Comparison of ENCODE assay signal across 12 cellular contexts in genomic region chr1:179831852-179832699, GRCh38. TPM values are rescaled to one million over a fixed set of nuclear protein-coding genes. Genes with fewer than 3 reads are reported as not detected.
A peak's percentile ranks its signal among the peaks of the same experiment; 100 is the strongest.
DNase-seq lines count a peak whose midpoint lies in the region; ATAC-seq, FAIRE-seq and TF ChIP-seq lines count a peak whose summit lies in the region.
"Had no signal": no experiment of that assay in that cellular context is flagged by ENCODE, and none has a peak within 500 bp of the region (broad histone marks: within the 10 kb centered on the region; RNA-seq: fewer than 3 reads in every experiment).

No MANE protein-coding gene starts in this region.

- POLR2A ChIA-PET in activated CD4-positive, alpha-beta T cell treated with anti-CD3 and anti-CD28 coated beads, Interleukin-2, amount 10 ng/mL, durations not matched to agents 7 days and 5 days (lab: Charles Lee), result no interaction called here

- H3K9me3 ChIP-seq in thymus (ENCODE audit: control insufficient read depth), result no peaks in the 10 kb centered on the region
- H3K9me3 ChIP-seq: esophagus squamous epithelium had no signal

- peaks cover 21% of the 10 kb centered on the region for H3K4me1 ChIP-seq in thymus (ENCODE audit: control insufficient read depth, insufficient read depth, low read length)
- H3K4me1 ChIP-seq: esophagus squamous epithelium had no signal

- TF ChIP-seq POLR2A in GM12892 (IDR thresholded peaks at IDR 0.05; ENCODE audit: low read depth, low read length), result no peak

- H3K36me3 Mint-ChIP-seq in activated CD4-positive, alpha-beta T cell treated with anti-CD3 and anti-CD28 coated beads, Interleukin-2, amount 10 ng/mL, durations not matched to agents 7 days and 5 days (ENCODE audit: low read depth), result no peaks in the 10 kb centered on the region
- no peaks in the 10 kb centered on the region for H3K36me3 Mint-ChIP-seq in effector memory CD8-positive, alpha-beta T cell (ENCODE audit: insufficient read depth)
- H3K36me3 Mint-ChIP-seq: natural killer cell had no signal

- H3K27me3 ChIP-seq in thymus (ENCODE audit: control insufficient read depth, insufficient read depth), result no peaks in the 10 kb centered on the region
- H3K27me3 ChIP-seq: esophagus squamous epithelium had no signal

- no peak overlapping the region for H3K4me3 ChIP-seq in thymus (ENCODE audit: low read length)
- H3K4me3 ChIP-seq: esophagus squamous epithelium had no signal

- FAIRE-seq in GM12892 (lab: Jason Lieb, UNC), result no peak

- DNase-seq in activated CD4-positive, alpha-beta T cell treated with anti-CD3 and anti-CD28 coated beads, Interleukin-2, amount 10 ng/mL, durations not matched to agents 7 days and 5 days, result peak; percentile 39
- no peak for DNase-seq in activated CD4-positive, alpha-beta T cell treated with anti-CD3 and anti-CD28 coated beads for 4 hours
- DNase-seq in SW480 (ENCODE audit: low spot score) (peak; percentile 67), GM12892 (ENCODE audit: insufficient read length) (no peak), globus pallidus (ENCODE audit: low spot score) (no peak), NCI-H1417 (lab: John Stamatoyannopoulos, UW) (no peak)
- DNase-seq in effector memory CD8-positive, alpha-beta T cell, result no peak
- DNase-seq: esophagus squamous epithelium, KG1, natural killer cell had no signal

- peak overlapping the region; percentile 28 for H3K4me3 Mint-ChIP-seq in activated CD4-positive, alpha-beta T cell treated with anti-CD3 and anti-CD28 coated beads, Interleukin-2, amount 10 ng/mL, durations not matched to agents 7 days and 5 days
- H3K4me3 Mint-ChIP-seq in effector memory CD8-positive, alpha-beta T cell, result no peak overlapping the region
- H3K4me3 Mint-ChIP-seq: brain, natural killer cell had no signal

- no peaks in the 10 kb centered on the region for H3K36me3 ChIP-seq in thymus (ENCODE audit: control insufficient read depth, insufficient read depth)

- CTCF ChIA-PET in activated CD4-positive, alpha-beta T cell treated with anti-CD3 and anti-CD28 coated beads, Interleukin-2, amount 10 ng/mL, durations not matched to agents 7 days and 5 days (lab: Charles Lee), result interaction anchor here (1.1 to 1.9 kb wide), 3 partner anchors 10 to 17 kb away, joined by 3 to 4 read pairs (median 4); no protein-coding TSS in a partner anchor

- H3K9me3 Mint-ChIP-seq in activated CD4-positive, alpha-beta T cell treated with anti-CD3 and anti-CD28 coated beads, Interleukin-2, amount 10 ng/mL, durations not matched to agents 7 days and 5 days, result no peaks in the 10 kb centered on the region
- H3K9me3 Mint-ChIP-seq in effector memory CD8-positive, alpha-beta T cell, result no peaks in the 10 kb centered on the region
- H3K9me3 Mint-ChIP-seq: brain, natural killer cell had no signal

- no peaks in the 10 kb centered on the region for H3K27me3 Mint-ChIP-seq in activated CD4-positive, alpha-beta T cell treated with anti-CD3 and anti-CD28 coated beads, Interleukin-2, amount 10 ng/mL, durations not matched to agents 7 days and 5 days
- H3K27me3 Mint-ChIP-seq in effector memory CD8-positive, alpha-beta T cell, result peaks cover 20 to 23% of the 10 kb centered on the region in 2 donors
- H3K27me3 Mint-ChIP-seq: brain had no signal

- H3K27ac Mint-ChIP-seq in activated CD4-positive, alpha-beta T cell treated with anti-CD3 and anti-CD28 coated beads, Interleukin-2, amount 10 ng/mL, durations not matched to agents 7 days and 5 days, result peak overlapping the region; percentile 87
- H3K27ac Mint-ChIP-seq in effector memory CD8-positive, alpha-beta T cell, result peak overlapping the region; percentile 16 to 62
- H3K27ac Mint-ChIP-seq: brain, natural killer cell had no signal

- ATAC-seq in effector memory CD8-positive, alpha-beta T cell (replicated peaks), result no peak

- 32% methylated on average over 9 of the region's 9 CpGs for WGBS in thymus

- H3K27ac ChIP-seq in thymus (ENCODE audit: low read depth), result peak overlapping the region; percentile 2
- H3K27ac ChIP-seq: esophagus squamous epithelium had no signal

- peaks cover 30% of the 10 kb centered on the region for H3K4me1 Mint-ChIP-seq in activated CD4-positive, alpha-beta T cell treated with anti-CD3 and anti-CD28 coated beads, Interleukin-2, amount 10 ng/mL, durations not matched to agents 7 days and 5 days
- peaks cover 13 to 15% of the 10 kb centered on the region in 2 donors for H3K4me1 Mint-ChIP-seq in effector memory CD8-positive, alpha-beta T cell (ENCODE audit: low read depth in 2 of 2)
- H3K4me1 Mint-ChIP-seq: brain had no signal

RNA-seq across cellular contexts. Expression of gene TOR1AIP2, which starts 45.5 kb away (rescaled TPM):
- total RNA-seq in activated CD4-positive, alpha-beta T cell treated with anti-CD3 and anti-CD28 coated beads, Interleukin-2, amount 10 ng/mL, durations not matched to agents 7 days and 5 days, result 10 to 100 TPM; 49.2 to 49.3 TPM
- 13.8 TPM for polyA plus RNA-seq in thymus
- 22.7 TPM for polyA plus RNA-seq in GM12892 (2012; ENCODE audit: missing spikeins)

RNA-seq across cellular contexts. Expression of gene TOR1AIP1, which starts 50.0 kb away (rescaled TPM):
- 10 to 100 TPM; 70.2 to 91.1 TPM for total RNA-seq in activated CD4-positive, alpha-beta T cell treated with anti-CD3 and anti-CD28 coated beads, Interleukin-2, amount 10 ng/mL, durations not matched to agents 7 days and 5 days
- polyA plus RNA-seq in thymus, result 27.9 TPM
- 23.7 TPM for polyA plus RNA-seq in GM12892 (2012; ENCODE audit: missing spikeins)

Comparison
In these comparisons a context has a peak if more than half of its experiments do, and no peak if none do; other contexts are left out.
1. DNase-seq: peak in activated CD4-positive, alpha-beta T cell treated with anti-CD3 and anti-CD28 coated beads, Interleukin-2, amount 10 ng/mL, durations not matched to agents 7 days and 5 days (single experiment) and SW480 (single experiment); none in activated CD4-positive, alpha-beta T cell treated with anti-CD3 and anti-CD28 coated beads for 4 hours (0 of 2), effector memory CD8-positive, alpha-beta T cell (0 of 3), GM12892 (single experiment), globus pallidus (single experiment) and NCI-H1417 (0 of 3).